In genomic region chr7:51300762-51301674, GRCh38 we compare ENCODE assay signal across 1 cellular context.
TF ChIP-seq lines count a peak whose summit lies in the region.

No MANE protein-coding gene starts in this region.

TF ChIP-seq in H1, 55 proteins besides CTCF, POLR2A, EP300 and RAD21 (continued from another document):
- no peak for TF ChIP-seq GABPA (IDR thresholded peaks at IDR 0.05; ENCODE audit: borderline replicate concordance, insufficient read depth, low read length)
- TF ChIP-seq CHD1 (IDR thresholded peaks at IDR 0.05; ENCODE audit: low read depth, low read length) = no peak
- no peak for TF ChIP-seq MAX (IDR thresholded peaks at IDR 0.05)
- TF ChIP-seq SUZ12 (IDR thresholded peaks at IDR 0.05; ENCODE audit: low read length) = no peak
- TF ChIP-seq SAP30 (IDR thresholded peaks at IDR 0.05; ENCODE audit: insufficient read depth, insufficient replicate concordance, low read length) = no peak
- no peak for TF ChIP-seq RBBP5 (IDR thresholded peaks at IDR 0.05; ENCODE audit: borderline replicate concordance, low read depth, low read length)
- no peak for TF ChIP-seq POU5F1 (IDR thresholded peaks at IDR 0.05; ENCODE audit: low read depth, low read length)
- no peak for TF ChIP-seq KDM5A (IDR thresholded peaks at IDR 0.05; ENCODE audit: low read length)
- TF ChIP-seq TAF7 (optimal IDR thresholded peaks at IDR 0.05; ENCODE audit: borderline replicate concordance, low read depth, low read length) = no peak
- TF ChIP-seq NRF1 (IDR thresholded peaks at IDR 0.05; ENCODE audit: low read depth, low read length) = no peak
- TF ChIP-seq SP1 (IDR thresholded peaks at IDR 0.05; ENCODE audit: low read depth, low read length) = no peak
- no peak for TF ChIP-seq ATF2 (IDR thresholded peaks at IDR 0.05; ENCODE audit: low read length)
